1 cellular context compared by ENCODE assay signal in the genomic region with DNA sequence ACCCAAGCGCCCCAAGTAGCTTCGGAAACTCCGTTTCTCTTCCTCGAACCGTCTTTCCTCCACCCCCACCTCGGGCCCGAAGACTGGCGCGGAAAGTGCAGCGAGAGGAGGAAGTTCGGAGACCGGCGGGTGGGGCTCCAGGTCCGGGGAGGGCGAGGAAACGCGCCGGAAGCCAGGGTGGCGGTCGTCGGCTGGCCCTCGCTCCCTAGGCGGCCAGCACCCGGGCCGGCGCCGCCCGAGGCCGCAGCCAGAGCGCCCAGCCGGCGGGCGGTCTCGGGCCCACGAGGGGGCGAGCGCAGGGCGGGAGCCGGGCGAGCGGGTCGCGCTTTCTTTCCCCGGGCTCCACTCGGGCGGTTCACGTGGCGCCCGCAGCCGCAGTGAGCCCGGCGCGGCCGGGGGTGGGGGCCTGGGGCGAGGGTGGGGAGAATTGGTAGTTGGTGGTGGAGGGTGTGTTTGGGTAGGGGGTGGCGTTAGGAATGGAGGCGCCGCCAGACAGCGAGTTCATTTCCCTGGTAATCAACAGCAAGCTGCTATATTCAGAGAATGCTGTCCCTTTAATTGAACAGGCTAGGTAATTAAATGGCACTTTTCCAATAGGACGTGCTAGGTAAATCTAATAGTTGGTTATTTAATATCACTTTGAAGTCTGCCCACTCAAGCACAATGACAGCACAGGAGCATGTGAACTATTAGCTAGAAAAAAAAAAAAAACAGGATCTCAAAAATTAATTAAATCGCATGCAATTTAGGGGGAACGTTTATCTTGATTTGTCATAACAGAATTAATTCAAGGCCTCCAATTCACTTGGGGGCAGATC.
A peak's percentile ranks its signal among the peaks of the same experiment; 100 is the strongest.
TF ChIP-seq lines count a peak whose summit lies in the region.

No MANE protein-coding gene starts in this region.

TF ChIP-seq in K562, 482 proteins besides CTCF, POLR2A, EP300 and RAD21 (continued from another document):
- TF ChIP-seq, protein P1, sequence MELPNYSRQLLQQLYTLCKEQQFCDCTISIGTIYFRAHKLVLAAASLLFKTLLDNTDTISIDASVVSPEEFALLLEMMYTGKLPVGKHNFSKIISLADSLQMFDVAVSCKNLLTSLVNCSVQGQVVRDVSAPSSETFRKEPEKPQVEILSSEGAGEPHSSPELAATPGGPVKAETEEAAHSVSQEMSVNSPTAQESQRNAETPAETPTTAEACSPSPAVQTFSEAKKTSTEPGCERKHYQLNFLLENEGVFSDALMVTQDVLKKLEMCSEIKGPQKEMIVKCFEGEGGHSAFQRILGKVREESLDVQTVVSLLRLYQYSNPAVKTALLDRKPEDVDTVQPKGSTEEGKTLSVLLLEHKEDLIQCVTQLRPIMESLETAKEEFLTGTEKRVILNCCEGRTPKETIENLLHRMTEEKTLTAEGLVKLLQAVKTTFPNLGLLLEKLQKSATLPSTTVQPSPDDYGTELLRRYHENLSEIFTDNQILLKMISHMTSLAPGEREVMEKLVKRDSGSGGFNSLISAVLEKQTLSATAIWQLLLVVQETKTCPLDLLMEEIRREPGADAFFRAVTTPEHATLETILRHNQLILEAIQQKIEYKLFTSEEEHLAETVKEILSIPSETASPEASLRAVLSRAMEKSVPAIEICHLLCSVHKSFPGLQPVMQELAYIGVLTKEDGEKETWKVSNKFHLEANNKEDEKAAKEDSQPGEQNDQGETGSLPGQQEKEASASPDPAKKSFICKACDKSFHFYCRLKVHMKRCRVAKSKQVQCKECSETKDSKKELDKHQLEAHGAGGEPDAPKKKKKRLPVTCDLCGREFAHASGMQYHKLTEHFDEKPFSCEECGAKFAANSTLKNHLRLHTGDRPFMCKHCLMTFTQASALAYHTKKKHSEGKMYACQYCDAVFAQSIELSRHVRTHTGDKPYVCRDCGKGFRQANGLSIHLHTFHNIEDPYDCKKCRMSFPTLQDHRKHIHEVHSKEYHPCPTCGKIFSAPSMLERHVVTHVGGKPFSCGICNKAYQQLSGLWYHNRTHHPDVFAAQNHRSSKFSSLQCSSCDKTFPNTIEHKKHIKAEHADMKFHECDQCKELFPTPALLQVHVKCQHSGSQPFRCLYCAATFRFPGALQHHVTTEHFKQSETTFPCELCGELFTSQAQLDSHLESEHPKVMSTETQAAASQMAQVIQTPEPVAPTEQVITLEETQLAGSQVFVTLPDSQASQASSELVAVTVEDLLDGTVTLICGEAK (IDR thresholded peaks at IDR 0.05): 0 out of 2 replicates have a peak, but pooled peaks have one; percentile 9
- TF ChIP-seq, protein P1 (CRISPR knock-in tag; IDR thresholded peaks at IDR 0.05): no peak
- no peak for TF ChIP-seq FOXK2 (conservative IDR thresholded peaks at IDR 0.05 in 1 of 2, IDR thresholded peaks at IDR 0.05 in 1 of 2; ENCODE audit: low read depth in 2 of 2)
- no peak for TF ChIP-seq HDAC2 (IDR thresholded peaks at IDR 0.05)
- TF ChIP-seq ZNF444 (CRISPR knock-in tag; IDR thresholded peaks at IDR 0.05): no peak
- no peak for TF ChIP-seq FOXJ3 (CRISPR knock-in tag; IDR thresholded peaks at IDR 0.05)
- no peak for TF ChIP-seq HNRNPK (IDR thresholded peaks at IDR 0.05; ENCODE audit: low read depth, low read length, poor library complexity, severe bottlenecking)
